Comparison of ENCODE assay signal across 1 cellular context in the genomic region with DNA sequence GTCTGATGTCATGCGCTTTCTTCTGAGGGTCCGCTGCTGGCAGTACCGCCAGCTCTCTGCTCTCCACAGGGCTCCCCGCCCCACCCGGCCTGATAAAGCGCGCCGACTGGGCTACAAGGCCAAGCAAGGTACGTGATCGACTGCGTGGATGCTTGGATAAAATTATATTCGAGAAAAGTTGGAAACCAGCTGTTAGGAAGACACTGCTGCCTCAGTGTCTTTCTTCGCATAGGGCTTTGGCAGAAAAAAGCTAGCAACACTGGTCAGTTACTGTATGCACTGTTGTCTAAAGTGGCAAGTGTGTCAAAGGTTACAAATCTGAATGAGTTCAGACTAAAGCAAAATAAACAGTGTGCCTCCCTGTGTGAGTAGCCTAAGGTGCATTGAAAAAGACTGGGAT.
TF ChIP-seq lines count a peak whose summit lies in the region.

No MANE protein-coding gene starts in this region.

TF ChIP-seq in GM12878, 131 proteins besides CTCF, POLR2A, EP300 and RAD21:
- TF ChIP-seq MTA3 (IDR thresholded peaks at IDR 0.05; ENCODE audit: borderline replicate concordance, low read length), result 0 out of 2 replicates have a peak, but pooled peaks have one; percentile 49
